ENCODE assay signal across 1 cellular context in genomic region chr5:10306114-10306513, GRCh38.
TF ChIP-seq lines count a peak whose summit lies in the region.

No MANE protein-coding gene starts in this region.

TF ChIP-seq in HepG2, 621 proteins besides CTCF, POLR2A, EP300 and RAD21:
- TF ChIP-seq REST (IDR thresholded peaks at IDR 0.05; ENCODE audit: borderline replicate concordance in 1 of 2, low read depth in 1 of 2, low read length in 2 of 2) (no peak), SP4 (CRISPR knock-in tag; IDR thresholded peaks at IDR 0.05) (no peak), ZMAT5 (CRISPR knock-in tag; IDR thresholded peaks at IDR 0.05; ENCODE audit: borderline replicate concordance, low read depth) (no peak), SAP130 (CRISPR knock-in tag; IDR thresholded peaks at IDR 0.05; ENCODE audit: low read depth) (no peak), DBP (CRISPR knock-in tag; IDR thresholded peaks at IDR 0.05; ENCODE audit: not compliant biosample characterization) (no peak), GATAD1 (CRISPR knock-in tag; IDR thresholded peaks at IDR 0.05) (no peak), BRF2 (CRISPR knock-in tag; IDR thresholded peaks at IDR 0.05) (no peak), RFX3 (CRISPR knock-in tag; IDR thresholded peaks at IDR 0.05) (no peak), ZNF619 (CRISPR knock-in tag; IDR thresholded peaks at IDR 0.05) (no peak), TIGD3 (CRISPR knock-in tag; IDR thresholded peaks at IDR 0.05; ENCODE audit: borderline replicate concordance) (no peak), TRIM22 (IDR thresholded peaks at IDR 0.05) (no peak), NCOA1 (CRISPR knock-in tag; IDR thresholded peaks at IDR 0.05) (no peak), PCBP1 (IDR thresholded peaks at IDR 0.05; ENCODE audit: borderline replicate concordance, low read depth, low read length) (no peak), ZFP36 (IDR thresholded peaks at IDR 0.05; ENCODE audit: borderline replicate concordance, low read depth, low read length, partially characterized antibody) (no peak)
